Comparison of ENCODE assay signal across 17 cellular contexts in the genomic region with DNA sequence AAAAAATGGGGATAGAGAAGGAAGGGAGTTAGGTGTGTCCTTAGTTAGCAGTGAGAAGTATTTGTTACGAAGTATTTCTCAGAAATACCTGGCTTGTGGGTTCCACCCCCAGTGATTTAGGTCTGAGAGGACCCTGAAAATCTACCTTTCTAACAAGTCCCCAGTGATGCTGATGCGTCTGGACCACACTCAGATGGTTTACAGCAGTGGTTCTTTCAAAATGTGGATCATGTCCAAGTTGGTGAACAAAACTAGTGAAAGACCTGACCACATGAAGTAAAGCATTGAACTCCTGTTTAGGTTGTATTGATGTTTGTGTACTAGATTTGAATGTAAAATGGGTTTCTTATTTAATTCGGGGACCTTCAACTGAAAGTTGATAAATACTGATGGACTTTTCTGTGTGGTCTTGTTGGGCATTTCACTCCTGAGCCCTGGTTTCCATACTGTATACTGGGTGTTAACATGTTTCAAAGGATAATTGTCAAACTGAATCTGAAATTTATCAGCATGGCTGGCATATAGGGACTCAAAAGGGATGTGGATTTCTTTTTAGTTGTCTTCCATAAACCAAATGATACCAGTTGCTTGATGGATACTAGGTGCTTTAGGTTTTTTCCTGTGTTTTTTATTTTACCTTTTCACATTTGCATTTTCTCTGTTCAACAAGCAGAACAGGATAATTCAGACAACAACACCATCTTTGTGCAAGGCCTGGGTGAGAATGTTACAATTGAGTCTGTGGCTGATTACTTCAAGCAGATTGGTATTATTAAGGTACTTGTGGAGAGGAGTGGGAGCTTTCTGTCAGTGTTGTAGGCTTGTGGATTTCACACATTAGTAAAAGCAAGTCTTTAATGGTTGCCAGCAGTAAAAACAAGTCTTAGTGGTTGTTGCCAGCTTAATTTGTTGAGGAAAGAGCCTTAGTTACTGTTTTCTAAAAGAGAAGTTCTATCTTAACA. TPM values are rescaled to one million over a fixed set of nuclear protein-coding genes. Genes with fewer than 3 reads are reported as not detected.
DNase-seq lines count a peak whose midpoint lies in the region; ATAC-seq and TF ChIP-seq lines count a peak whose summit lies in the region.
"Had no signal": no experiment of that assay in that cellular context is flagged by ENCODE, and none has a peak within 500 bp of the region (broad histone marks: within the 10 kb centered on the region; RNA-seq: fewer than 3 reads in every experiment).

No MANE protein-coding gene starts in this region.

- H3K27me3 ChIP-seq in WERI-Rb-1 (ENCODE audit: insufficient read depth, low read depth, severe bottlenecking): no peaks in the 10 kb centered on the region
- H3K27me3 ChIP-seq: hepatocyte had no signal

- CTCF ChIA-PET in activated CD4-positive, alpha-beta memory T cell treated with anti-CD3 and anti-CD28 coated beads for 36 hours (lab: Charles Lee): interaction anchor here (0.6 to 1.4 kb wide), 2 partner anchors 46 to 255 kb away, joined by 4 to 5 read pairs; no protein-coding TSS in a partner anchor

- no peak overlapping the region for H3K4me3 ChIP-seq in WERI-Rb-1 (ENCODE audit: low read depth, low read length)
- H3K4me3 ChIP-seq: hepatocyte had no signal

- ATAC-seq in stimulated activated naive CD8-positive, alpha-beta T cell treated with anti-CD3 and anti-CD28 coated beads, Interleukin-15, amount 100 ng/mL, for 72 hours: no peak
- ATAC-seq in GM18498 (IDR thresholded peaks at IDR 0.05; ENCODE audit: unreplicated experiment) (no peak), HG03039 (IDR thresholded peaks at IDR 0.05; ENCODE audit: unreplicated experiment) (no peak)
- ATAC-seq: Right ventricle myocardium inferior had no signal

- POLR2A ChIA-PET in activated CD4-positive, alpha-beta memory T cell treated with anti-CD3 and anti-CD28 coated beads for 36 hours (lab: Charles Lee): interaction anchor here (0.6 to 1.9 kb wide), 6 partner anchors 10 to 253 kb away, joined by 3 to 15 read pairs (median 4); a partner anchor contains a TSS

- no peaks in the 10 kb centered on the region for H3K9me3 Mint-ChIP-seq in activated naive CD4-positive, alpha-beta T cell treated with anti-CD3 and anti-CD28 coated beads, Interleukin-2, amount 50 U/mL, for 24 hours
- no peaks in the 10 kb centered on the region for H3K9me3 Mint-ChIP-seq in activated CD4-positive, alpha-beta memory T cell treated with anti-CD3 and anti-CD28 coated beads for 36 hours
- no peaks in the 10 kb centered on the region for H3K9me3 Mint-ChIP-seq in endothelial cell (ENCODE audit: unreplicated experiment)
- no peaks in the 10 kb centered on the region for H3K9me3 Mint-ChIP-seq in stimulated activated naive CD8-positive, alpha-beta T cell treated with anti-CD3 and anti-CD28 coated beads, Interleukin-15, amount 100 ng/mL, for 72 hours

- H3K36me3 ChIP-seq in WERI-Rb-1: peaks cover 99% of the 10 kb centered on the region

- H3K4me3 Mint-ChIP-seq in activated naive CD4-positive, alpha-beta T cell treated with anti-CD3 and anti-CD28 coated beads, Interleukin-2, amount 50 U/mL, for 24 hours: peak overlapping the region; percentile 59
- no peak overlapping the region for H3K4me3 Mint-ChIP-seq in activated CD4-positive, alpha-beta memory T cell treated with anti-CD3 and anti-CD28 coated beads for 36 hours
- peak overlapping the region; percentile 65 for H3K4me3 Mint-ChIP-seq in endothelial cell (ENCODE audit: unreplicated experiment)
- no peak overlapping the region for H3K4me3 Mint-ChIP-seq in stimulated activated naive CD8-positive, alpha-beta T cell treated with anti-CD3 and anti-CD28 coated beads, Interleukin-15, amount 100 ng/mL, for 72 hours

- H3K27ac ChIP-seq in WERI-Rb-1: no peak overlapping the region
- H3K27ac ChIP-seq: hepatocyte, KMS-11, parathyroid adenoma had no signal

- no peak for DNase-seq in activated naive CD4-positive, alpha-beta T cell (lab: John Stamatoyannopoulos, UW)
- no peak for DNase-seq in activated CD4-positive, alpha-beta memory T cell treated with anti-CD3 and anti-CD28 coated beads for 36 hours
- no peak for DNase-seq in endothelial cell (ENCODE audit: low spot score)
- DNase-seq in stimulated activated naive CD8-positive, alpha-beta T cell treated with anti-CD3 and anti-CD28 coated beads, Interleukin-15, amount 100 ng/mL, for 72 hours: no peak
- no peak for DNase-seq in WERI-Rb-1
- DNase-seq: activated CD4-positive, alpha-beta T cell treated with anti-CD3 and anti-CD28 coated beads for 48 hours; GF-D8; NCI-H1417 treated with DMSO at 0.1 percent for 48 hours; NCI-H2227 treated with DMSO at 0.1 percent for 48 hours; T1000 had no signal

- H3K9me3 ChIP-seq in WERI-Rb-1 (ENCODE audit: severe bottlenecking): no peaks in the 10 kb centered on the region

- peaks cover 89% of the 10 kb centered on the region for H3K4me1 Mint-ChIP-seq in activated naive CD4-positive, alpha-beta T cell treated with anti-CD3 and anti-CD28 coated beads, Interleukin-2, amount 50 U/mL, for 24 hours
- peaks cover 86% of the 10 kb centered on the region for H3K4me1 Mint-ChIP-seq in activated CD4-positive, alpha-beta memory T cell treated with anti-CD3 and anti-CD28 coated beads for 36 hours (ENCODE audit: low read depth)
- H3K4me1 Mint-ChIP-seq in endothelial cell (ENCODE audit: unreplicated experiment): peaks cover 67% of the 10 kb centered on the region
- peaks cover 96% of the 10 kb centered on the region for H3K4me1 Mint-ChIP-seq in stimulated activated naive CD8-positive, alpha-beta T cell treated with anti-CD3 and anti-CD28 coated beads, Interleukin-15, amount 100 ng/mL, for 72 hours

- H3K36me3 Mint-ChIP-seq in activated naive CD4-positive, alpha-beta T cell treated with anti-CD3 and anti-CD28 coated beads, Interleukin-2, amount 50 U/mL, for 24 hours: peaks cover 66% of the 10 kb centered on the region
- H3K36me3 Mint-ChIP-seq in activated CD4-positive, alpha-beta memory T cell treated with anti-CD3 and anti-CD28 coated beads for 36 hours: peaks cover 91% of the 10 kb centered on the region
- H3K36me3 Mint-ChIP-seq in endothelial cell (ENCODE audit: low read depth, unreplicated experiment): peaks cover 89% of the 10 kb centered on the region

- intact Hi-C loops in activated CD4-positive, alpha-beta memory T cell treated with anti-CD3 and anti-CD28 coated beads for 36 hours (cut with micrococcal nuclease): no loop called here

- no peak for TF ChIP-seq CTCF in endothelial cell (IDR thresholded peaks at IDR 0.05; ENCODE audit: unreplicated experiment)
- TF ChIP-seq CTCF in WERI-Rb-1 (IDR thresholded peaks at IDR 0.05; ENCODE audit: low read depth, low read length): no peak

- no peaks in the 10 kb centered on the region for H3K27me3 Mint-ChIP-seq in activated naive CD4-positive, alpha-beta T cell treated with anti-CD3 and anti-CD28 coated beads, Interleukin-2, amount 50 U/mL, for 24 hours
- no peaks in the 10 kb centered on the region for H3K27me3 Mint-ChIP-seq in activated CD4-positive, alpha-beta memory T cell treated with anti-CD3 and anti-CD28 coated beads for 36 hours
- peaks cover 24% of the 10 kb centered on the region for H3K27me3 Mint-ChIP-seq in endothelial cell (ENCODE audit: unreplicated experiment)
- no peaks in the 10 kb centered on the region for H3K27me3 Mint-ChIP-seq in stimulated activated naive CD8-positive, alpha-beta T cell treated with anti-CD3 and anti-CD28 coated beads, Interleukin-15, amount 100 ng/mL, for 72 hours

- H3K27ac Mint-ChIP-seq in activated naive CD4-positive, alpha-beta T cell treated with anti-CD3 and anti-CD28 coated beads, Interleukin-2, amount 50 U/mL, for 24 hours: peak overlapping the region; percentile 91
- peak overlapping the region; percentile 65 for H3K27ac Mint-ChIP-seq in activated CD4-positive, alpha-beta memory T cell treated with anti-CD3 and anti-CD28 coated beads for 36 hours
- peak overlapping the region; percentile 55 for H3K27ac Mint-ChIP-seq in endothelial cell (ENCODE audit: unreplicated experiment)
- H3K27ac Mint-ChIP-seq in stimulated activated naive CD8-positive, alpha-beta T cell treated with anti-CD3 and anti-CD28 coated beads, Interleukin-15, amount 100 ng/mL, for 72 hours: peak overlapping the region; percentile 72 to 85

RNA-seq across cellular contexts. Expression of a gene that starts 8.8 kb away (rescaled TPM):
- 100 to 1,000 TPM; 459 to 489 TPM for total RNA-seq in activated CD4-positive, alpha-beta memory T cell treated with anti-CD3 and anti-CD28 coated beads for 36 hours
- 590 TPM for total RNA-seq in endothelial cell (ENCODE audit: unreplicated experiment)

RNA-seq across cellular contexts. Expression of a gene that starts 13.8 kb away (rescaled TPM):
- total RNA-seq in activated CD4-positive, alpha-beta memory T cell treated with anti-CD3 and anti-CD28 coated beads for 36 hours: 10 to 100 TPM; 13.6 to 14.6 TPM
- total RNA-seq in endothelial cell (ENCODE audit: unreplicated experiment): 35.6 TPM

RNA-seq across cellular contexts. Expression of a gene that starts 25.2 kb away (rescaled TPM):
- not detected for total RNA-seq in activated CD4-positive, alpha-beta memory T cell treated with anti-CD3 and anti-CD28 coated beads for 36 hours
- total RNA-seq in endothelial cell (ENCODE audit: unreplicated experiment): 0.18 TPM
- total RNA-seq: hepatocyte had no signal

RNA-seq across cellular contexts. Expression of a gene that starts 28.2 kb away (rescaled TPM):
- total RNA-seq in activated CD4-positive, alpha-beta memory T cell treated with anti-CD3 and anti-CD28 coated beads for 36 hours: not detected
- not detected for total RNA-seq in endothelial cell (ENCODE audit: unreplicated experiment)
- total RNA-seq: hepatocyte, Right ventricle myocardium inferior had no signal

RNA-seq across cellular contexts. Expression of a gene that starts 38.9 kb away (rescaled TPM):
- under 1 TPM in 1 of 2 experiments, not detected in 1; 0.24 TPM for total RNA-seq in activated CD4-positive, alpha-beta memory T cell treated with anti-CD3 and anti-CD28 coated beads for 36 hours
- 0.74 TPM for total RNA-seq in endothelial cell (ENCODE audit: unreplicated experiment)

Comparison
In these comparisons a context has a peak if more than half of its experiments do, and no peak if none do; other contexts are left out.
1. H3K4me3 Mint-ChIP-seq: peak in activated naive CD4-positive, alpha-beta T cell treated with anti-CD3 and anti-CD28 coated beads, Interleukin-2, amount 50 U/mL, for 24 hours (single experiment) and endothelial cell (single experiment); none in activated CD4-positive, alpha-beta memory T cell treated with anti-CD3 and anti-CD28 coated beads for 36 hours (single experiment) and stimulated activated naive CD8-positive, alpha-beta T cell treated with anti-CD3 and anti-CD28 coated beads, Interleukin-15, amount 100 ng/mL, for 72 hours (0 of 2).
2. Peak in every context shown above with its lines, with median percentiles within 50 percentile points of each other: H3K27ac Mint-ChIP-seq.